7 cellular contexts compared by ENCODE assay signal in the genomic region with DNA sequence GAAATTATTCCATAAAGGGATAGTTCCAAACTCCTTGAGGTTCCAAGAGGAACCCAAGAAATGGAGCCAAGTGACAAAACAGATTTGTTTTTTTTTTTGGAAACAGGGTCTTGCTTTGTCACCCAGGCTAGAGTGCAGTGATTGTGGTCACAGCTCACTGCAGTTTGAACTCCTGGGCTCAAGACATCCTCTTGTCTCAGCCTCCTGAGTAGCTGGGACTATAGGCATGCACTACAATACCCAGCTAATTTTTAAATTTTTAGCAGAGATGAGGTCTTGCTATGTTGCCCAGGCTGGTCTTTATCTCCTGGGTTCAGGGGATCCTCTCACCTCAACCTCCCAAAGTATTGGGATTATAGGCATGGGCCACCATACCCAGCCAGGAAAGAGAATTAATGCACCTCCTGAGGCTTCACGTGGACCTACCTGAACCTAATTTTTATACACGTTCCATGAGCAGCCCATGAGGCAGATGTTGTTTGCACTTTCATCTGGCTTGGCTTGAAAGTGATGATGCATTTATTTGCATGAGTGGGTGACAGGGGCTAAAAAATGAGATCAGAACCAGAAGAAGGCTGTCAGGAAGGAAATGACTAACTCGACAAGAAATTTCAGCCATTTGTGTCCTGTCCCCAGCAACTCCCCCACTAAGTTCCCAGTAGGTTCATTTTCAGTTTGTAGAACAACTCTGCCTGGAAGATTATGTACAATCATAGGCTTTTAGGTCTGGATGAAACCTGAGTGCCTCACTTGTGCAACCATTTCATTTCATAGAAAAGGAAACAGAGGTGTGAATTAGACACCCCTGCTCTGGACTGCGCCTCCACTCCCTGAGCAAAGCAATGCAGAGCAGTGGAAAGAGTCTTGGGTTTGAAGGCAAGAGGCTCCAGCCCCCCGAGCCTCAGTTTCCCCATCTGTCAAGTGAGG. TPM values are rescaled to one million over a fixed set of nuclear protein-coding genes. Genes with fewer than 3 reads are reported as not detected.
DNase-seq lines count a peak whose midpoint lies in the region; ATAC-seq, FAIRE-seq and TF ChIP-seq lines count a peak whose summit lies in the region.

No MANE protein-coding gene starts in this region.

- DNase-seq in HTR-8/SVneo (ENCODE audit: insufficient read length, low spot score) (peak; percentile 73), skeletal muscle cell (ENCODE audit: low read depth) (peak; percentile 46), NCI-H2029 (lab: John Stamatoyannopoulos, UW) (no peak), nephron progenitor cell (no peak)
- DNase-seq in activated naive CD4-positive, alpha-beta T cell treated with anti-CD3 and anti-CD28 coated beads, Interleukin-2, amount 50 U/mL, for 72 hours (ENCODE audit: low spot score in 2 of 2) = peak; percentile 41 to 58

- no peak overlapping the region for H3K4me3 Mint-ChIP-seq in nephron progenitor cell

- peak; percentile 31 for FAIRE-seq in HTR-8/SVneo (lab: Jason Lieb, UNC)

- TF ChIP-seq CTCF in nephron progenitor cell (IDR thresholded peaks at IDR 0.05) = no peak

- peaks cover 16% of the 10 kb centered on the region for H3K4me1 Mint-ChIP-seq in nephron progenitor cell

- H3K4me3 ChIP-seq in skeletal muscle cell (ENCODE audit: low read depth, low read length) = no peak overlapping the region

- H3K27me3 Mint-ChIP-seq in nephron progenitor cell (ENCODE audit: low read depth, poor library complexity) = peaks cover 85% of the 10 kb centered on the region

- H3K27ac Mint-ChIP-seq in activated naive CD4-positive, alpha-beta T cell treated with anti-CD3 and anti-CD28 coated beads, Interleukin-2, amount 50 U/mL, for 72 hours = peak overlapping the region; percentile 84 to 89
- H3K27ac Mint-ChIP-seq in nephron progenitor cell = no peak overlapping the region

- no peaks in the 10 kb centered on the region for H3K36me3 Mint-ChIP-seq in activated naive CD4-positive, alpha-beta T cell treated with anti-CD3 and anti-CD28 coated beads, Interleukin-2, amount 50 U/mL, for 72 hours
- no peaks in the 10 kb centered on the region for H3K36me3 Mint-ChIP-seq in nephron progenitor cell (ENCODE audit: low read depth)

- H3K9me3 Mint-ChIP-seq in activated naive CD4-positive, alpha-beta T cell treated with anti-CD3 and anti-CD28 coated beads, Interleukin-2, amount 50 U/mL, for 72 hours = peaks cover 0 to 8% of the 10 kb centered on the region in 2 donors
- H3K9me3 Mint-ChIP-seq in nephron progenitor cell = no peaks in the 10 kb centered on the region

- ATAC-seq in GM18499 (IDR thresholded peaks at IDR 0.05; ENCODE audit: insufficient read depth, unreplicated experiment) (peak; percentile 67), GM21528 (IDR thresholded peaks at IDR 0.05; ENCODE audit: low FRiP score, unreplicated experiment) (peak; percentile 86)
- ATAC-seq in activated naive CD4-positive, alpha-beta T cell treated with anti-CD3 and anti-CD28 coated beads, Interleukin-2, amount 50 U/mL, for 72 hours = peak; percentile 92 to 94

RNA-seq across cellular contexts. Expression of gene IRF8, which starts 10.3 kb away (rescaled TPM):
- total RNA-seq in activated naive CD4-positive, alpha-beta T cell treated with anti-CD3 and anti-CD28 coated beads, Interleukin-2, amount 50 U/mL, for 72 hours = 100 to 1,000 TPM; 150 to 184 TPM

Comparison
In these comparisons a context has a peak if more than half of its experiments do, and no peak if none do; other contexts are left out.
1. DNase-seq: peak in HTR-8/SVneo (single experiment), activated naive CD4-positive, alpha-beta T cell treated with anti-CD3 and anti-CD28 coated beads, Interleukin-2, amount 50 U/mL, for 72 hours (2 of 2) and skeletal muscle cell (single experiment); none in NCI-H2029 (single experiment) and nephron progenitor cell (single experiment).
2. Peak in every context shown above with its lines, with median percentiles within 50 percentile points of each other: ATAC-seq.